3 cellular contexts compared by ENCODE assay signal in genomic region chr5:89951876-89952275, GRCh38.
"Had no signal": no experiment of that assay in that cellular context is flagged by ENCODE, and none has a peak within 500 bp of the region (broad histone marks: within the 10 kb centered on the region; RNA-seq: fewer than 3 reads in every experiment).

No MANE protein-coding gene starts in this region.

- H3K4me3 ChIP-seq: GM12878 had no signal

- DNase-seq: GDM1, GF-D8 had no signal
